17 cellular contexts compared by ENCODE assay signal in genomic region chr11:35043933-35044332, GRCh38.
A peak's percentile ranks its signal among the peaks of the same experiment; 100 is the strongest.
DNase-seq lines count a peak whose midpoint lies in the region; ATAC-seq and TF ChIP-seq lines count a peak whose summit lies in the region.
"Had no signal": no experiment of that assay in that cellular context is flagged by ENCODE, and none has a peak within 500 bp of the region (broad histone marks: within the 10 kb centered on the region; RNA-seq: fewer than 3 reads in every experiment).

No MANE protein-coding gene starts in this region.

- 72 to 92% methylated on average over 1 of the region's 1 CpG for WGBS in tibial nerve, 2 donors

- peak overlapping the region; percentile 96 to 98 for H3K27ac Mint-ChIP-seq in natural killer cell
- H3K27ac Mint-ChIP-seq in natural killer cell treated with Interleukin-12 subunit alpha and Interleukin-12 subunit beta and Interleukin-15 and Interleukin-18, amount 100 ng/mL, for 72 hours, result peak overlapping the region in 1 of 2 donors; percentile 89
- H3K27ac Mint-ChIP-seq in stimulated activated memory B cell treated with anti-CD40 and anti-IgM and Interleukin-4, amounts not matched to agents 10 μg/mL and 1 μg/mL and 100 μg/mL, for 72 hours, result no peak overlapping the region

- ATAC-seq in natural killer cell (no peak), upper lobe of right lung (peak; percentile 6)
- ATAC-seq in natural killer cell treated with Interleukin-12 subunit alpha and Interleukin-12 subunit beta and Interleukin-15 and Interleukin-18, amount 100 ng/mL, for 72 hours, result no peak
- ATAC-seq in stimulated activated memory B cell treated with anti-CD40 and anti-IgM and Interleukin-4, amounts not matched to agents 10 μg/mL and 1 μg/mL and 100 μg/mL, for 72 hours, result no peak
- ATAC-seq: gastroesophageal sphincter had no signal

- peaks cover 6 to 7% of the 10 kb centered on the region in 2 donors for H3K27me3 Mint-ChIP-seq in natural killer cell (ENCODE audit: low read depth in 2 of 2)
- H3K27me3 Mint-ChIP-seq in natural killer cell treated with Interleukin-12 subunit alpha and Interleukin-12 subunit beta and Interleukin-15 and Interleukin-18, amount 100 ng/mL, for 72 hours, result peaks cover 0 to 2% of the 10 kb centered on the region in 2 donors
- H3K27me3 Mint-ChIP-seq in stimulated activated memory B cell treated with anti-CD40 and anti-IgM and Interleukin-4, amounts not matched to agents 10 μg/mL and 1 μg/mL and 100 μg/mL, for 72 hours, result no peaks in the 10 kb centered on the region

- H3K36me3 ChIP-seq in cardiac muscle cell (no peaks in the 10 kb centered on the region), upper lobe of right lung (no peaks in the 10 kb centered on the region), tibial nerve (no peaks in the 10 kb centered on the region)
- H3K36me3 ChIP-seq: BE2C, gastroesophageal sphincter, Peyer's patch had no signal

- TF ChIP-seq CTCF in natural killer cell (IDR thresholded peaks at IDR 0.05) (no peak), cardiac muscle cell (IDR thresholded peaks at IDR 0.05; ENCODE audit: low read depth, low read length) (no peak), upper lobe of right lung (IDR thresholded peaks at IDR 0.05) (no peak), tibial nerve (IDR thresholded peaks at IDR 0.05) (no peak)

- H3K4me3 ChIP-seq in cardiac muscle cell, result no peak overlapping the region
- no peak overlapping the region for H3K4me3 ChIP-seq in upper lobe of right lung
- H3K4me3 ChIP-seq in tibial nerve, result no peak overlapping the region
- H3K4me3 ChIP-seq: gastroesophageal sphincter, GM23248, Peyer's patch had no signal

- no peak for DNase-seq in natural killer cell
- DNase-seq in natural killer cell treated with Interleukin-12 subunit alpha and Interleukin-12 subunit beta and Interleukin-15 and Interleukin-18, amount 100 ng/mL, for 72 hours (ENCODE audit: low spot score), result no peak
- DNase-seq in NCI-H69 (lab: John Stamatoyannopoulos, UW), result peak; percentile 48
- DNase-seq in cardiac muscle cell (ENCODE audit: low read depth in 1 of 2, low spot score in 1 of 2), result no peak
- DNase-seq in upper lobe of right lung, result no peak
- no peak for DNase-seq in NCI-H2081 treated with DMSO at 0.1 percent for 48 hours (lab: John Stamatoyannopoulos, UW)
- DNase-seq in tibial nerve (ENCODE audit: low spot score in 2 of 2), result no peak
- DNase-seq: activated gamma-delta T cell; BE2C; effector CD4-positive, alpha-beta T cell; EL; GM23248; NCI-H226; Peyer's patch; stimulated activated CD4-positive, alpha-beta T cell treated with anti-CD3 and anti-CD28 coated beads, Interleukin-4, amount 100 ng/mL, for 4 hours had no signal

- H3K27me3 ChIP-seq in cardiac muscle cell, result no peaks in the 10 kb centered on the region
- no peaks in the 10 kb centered on the region for H3K27me3 ChIP-seq in upper lobe of right lung
- no peaks in the 10 kb centered on the region for H3K27me3 ChIP-seq in tibial nerve
- H3K27me3 ChIP-seq: BE2C, gastroesophageal sphincter, Peyer's patch had no signal

- H3K4me1 ChIP-seq in cardiac muscle cell (ENCODE audit: low read depth) (peaks cover 23% of the 10 kb centered on the region), upper lobe of right lung (peaks cover 30% of the 10 kb centered on the region), tibial nerve (peaks cover 0 to 10% (median 0%) of the 10 kb centered on the region in 4 donors)

- H3K4me1 Mint-ChIP-seq in natural killer cell, result peaks cover 50 to 56% of the 10 kb centered on the region in 2 donors
- H3K4me1 Mint-ChIP-seq in natural killer cell treated with Interleukin-12 subunit alpha and Interleukin-12 subunit beta and Interleukin-15 and Interleukin-18, amount 100 ng/mL, for 72 hours (ENCODE audit: low read depth in 2 of 2), result peaks cover 63 to 77% of the 10 kb centered on the region in 2 donors
- peaks cover 65% of the 10 kb centered on the region for H3K4me1 Mint-ChIP-seq in stimulated activated memory B cell treated with anti-CD40 and anti-IgM and Interleukin-4, amounts not matched to agents 10 μg/mL and 1 μg/mL and 100 μg/mL, for 72 hours

- no peaks in the 10 kb centered on the region for H3K9me3 Mint-ChIP-seq in natural killer cell
- peaks cover 9% of the 10 kb centered on the region for H3K9me3 Mint-ChIP-seq in natural killer cell treated with Interleukin-12 subunit alpha and Interleukin-12 subunit beta and Interleukin-15 and Interleukin-18, amount 100 ng/mL, for 72 hours
- H3K9me3 Mint-ChIP-seq in stimulated activated memory B cell treated with anti-CD40 and anti-IgM and Interleukin-4, amounts not matched to agents 10 μg/mL and 1 μg/mL and 100 μg/mL, for 72 hours, result peaks cover 5% of the 10 kb centered on the region

- peaks cover 9% of the 10 kb centered on the region for H3K36me3 Mint-ChIP-seq in natural killer cell
- peaks cover 12% of the 10 kb centered on the region for H3K36me3 Mint-ChIP-seq in natural killer cell treated with Interleukin-12 subunit alpha and Interleukin-12 subunit beta and Interleukin-15 and Interleukin-18, amount 100 ng/mL, for 72 hours
- peaks cover 12% of the 10 kb centered on the region for H3K36me3 Mint-ChIP-seq in stimulated activated memory B cell treated with anti-CD40 and anti-IgM and Interleukin-4, amounts not matched to agents 10 μg/mL and 1 μg/mL and 100 μg/mL, for 72 hours

- TF ChIP-seq EP300 in tibial nerve (IDR thresholded peaks at IDR 0.05), result no peak

- intact Hi-C loops in natural killer cell (cut with micrococcal nuclease) (loop anchor here (2.0 kb wide), 1 partner anchor 31 kb away; no protein-coding TSS in a partner anchor), upper lobe of right lung (cut with DNase I) (no loop called here)

- H3K9me3 ChIP-seq in cardiac muscle cell (ENCODE audit: low read depth) (no peaks in the 10 kb centered on the region), upper lobe of right lung (no peaks in the 10 kb centered on the region), tibial nerve (no peaks in the 10 kb centered on the region)
- H3K9me3 ChIP-seq: BE2C, gastroesophageal sphincter, Peyer's patch had no signal

- H3K4me3 Mint-ChIP-seq in natural killer cell, result no peak overlapping the region
- no peak overlapping the region for H3K4me3 Mint-ChIP-seq in natural killer cell treated with Interleukin-12 subunit alpha and Interleukin-12 subunit beta and Interleukin-15 and Interleukin-18, amount 100 ng/mL, for 72 hours
- no peak overlapping the region for H3K4me3 Mint-ChIP-seq in stimulated activated memory B cell treated with anti-CD40 and anti-IgM and Interleukin-4, amounts not matched to agents 10 μg/mL and 1 μg/mL and 100 μg/mL, for 72 hours

- H3K27ac ChIP-seq in cardiac muscle cell, result peak overlapping the region; percentile 78
- H3K27ac ChIP-seq in upper lobe of right lung, result no peak overlapping the region
- no peak overlapping the region for H3K27ac ChIP-seq in tibial nerve
- H3K27ac ChIP-seq: gastroesophageal sphincter, GM23248 had no signal

- TF ChIP-seq POLR2A in tibial nerve (IDR thresholded peaks at IDR 0.05), result no peak
